Comparison of ENCODE assay signal across 19 cellular contexts in the genomic region with DNA sequence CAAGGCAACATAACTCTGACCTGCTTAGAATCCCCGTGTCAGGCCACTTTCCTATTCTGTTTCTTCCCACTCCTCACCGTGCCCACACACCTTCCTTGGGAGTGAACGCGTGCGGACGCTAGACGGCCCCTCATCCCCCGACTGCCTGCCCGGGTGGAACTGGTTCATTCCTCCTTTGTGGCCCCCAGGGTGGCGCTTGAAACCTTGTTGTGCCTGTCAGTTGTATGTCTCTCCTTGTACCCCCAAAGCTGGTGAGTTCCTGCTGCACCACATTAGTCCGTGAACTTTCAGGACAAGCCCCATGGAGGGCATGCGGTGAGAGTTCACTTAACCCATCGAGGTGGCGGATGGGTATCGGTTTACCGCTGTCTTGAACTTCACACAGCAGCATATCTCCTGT.
"Had no signal": no experiment of that assay in that cellular context is flagged by ENCODE, and none has a peak within 500 bp of the region (broad histone marks: within the 10 kb centered on the region; RNA-seq: fewer than 3 reads in every experiment).

No MANE protein-coding gene starts in this region.

- H3K27ac Mint-ChIP-seq: dendritic cell treated with granulocyte-macrophage colony-stimulating factor and Interleukin-4, amounts not matched to agents 40 ng/mL and 50 ng/mL, for 4 days had no signal

- DNase-seq: activated CD4-positive, alpha-beta T cell treated with anti-CD3 and anti-CD28 coated beads, Interleukin-2, amount 50 U/mL, for 4 hours; activated CD4-positive, CD25-positive, alpha-beta regulatory T cell treated with anti-CD3 and anti-CD28 coated beads, Interleukin-2, amount 50 U/mL, for 72 hours; activated gamma-delta T cell; activated T-cell treated with anti-CD3 and anti-CD28 coated beads, Interleukin-2, amount 50 U/mL, for 48 hours; aorta; cerebellar nuclear complex; effector memory CD4-positive, alpha-beta T cell; heart left ventricle; immature natural killer cell; right cardiac atrium; stomach; T-helper 9 cell; testis; upper lobe of right lung had no signal

- H3K27me3 ChIP-seq: breast epithelium, heart left ventricle, stomach, testis, upper lobe of right lung had no signal

- H3K9me3 Mint-ChIP-seq: dendritic cell treated with granulocyte-macrophage colony-stimulating factor and Interleukin-4, amounts not matched to agents 40 ng/mL and 50 ng/mL, for 4 days; immature natural killer cell had no signal

- H3K9me3 ChIP-seq: breast epithelium, heart left ventricle, prostate gland, stomach, testis, upper lobe of right lung had no signal

- H3K4me3 Mint-ChIP-seq: dendritic cell treated with granulocyte-macrophage colony-stimulating factor and Interleukin-4, amounts not matched to agents 40 ng/mL and 50 ng/mL, for 4 days; immature natural killer cell had no signal

- H3K4me3 ChIP-seq: breast epithelium, heart left ventricle, prostate gland, SK-N-MC, skin epidermis, stomach, testis, upper lobe of right lung had no signal

- H3K4me1 ChIP-seq: breast epithelium, prostate gland, upper lobe of right lung had no signal

- ATAC-seq: heart left ventricle, right cardiac atrium, upper lobe of right lung had no signal

- H3K27me3 Mint-ChIP-seq: dendritic cell treated with granulocyte-macrophage colony-stimulating factor and Interleukin-4, amounts not matched to agents 40 ng/mL and 50 ng/mL, for 4 days had no signal

- H3K27ac ChIP-seq: breast epithelium, prostate gland, SK-N-MC, testis, upper lobe of right lung had no signal

- H3K4me1 Mint-ChIP-seq: immature natural killer cell had no signal

- H3K36me3 ChIP-seq: breast epithelium had no signal
